11 cellular contexts compared by ENCODE assay signal in the genomic region with DNA sequence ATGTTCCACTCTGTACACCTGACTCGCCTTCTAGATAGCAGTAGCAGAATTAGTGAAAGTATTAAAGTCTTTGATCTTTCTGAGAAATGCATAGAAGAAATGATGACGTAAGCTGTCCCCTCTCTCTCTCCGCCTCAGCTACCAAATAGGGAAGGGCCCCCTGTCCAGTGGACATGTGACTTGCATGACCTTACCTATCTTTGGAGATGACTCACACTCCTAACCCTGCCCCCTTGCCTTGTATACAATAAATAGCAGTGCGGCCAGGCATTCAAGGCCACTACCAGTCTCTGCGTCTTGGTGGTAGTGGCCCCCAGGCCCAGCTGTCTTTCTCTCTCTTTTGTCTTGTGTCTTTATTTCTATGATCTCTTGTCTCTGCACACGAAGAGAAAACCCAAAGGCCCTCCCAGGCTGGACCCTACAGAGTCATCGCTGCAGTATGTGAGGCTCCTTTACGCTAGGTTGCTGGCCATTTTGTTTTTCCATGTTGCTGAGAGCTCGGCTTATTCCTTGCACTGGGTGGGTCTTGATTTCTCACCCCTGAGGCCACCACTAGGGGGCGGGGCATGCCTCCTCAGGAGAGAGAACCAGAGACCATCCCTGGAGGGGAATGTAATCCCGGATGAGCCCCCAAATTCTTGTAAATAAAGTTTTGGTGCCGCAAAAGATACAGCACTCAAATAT. TPM values are rescaled to one million over a fixed set of nuclear protein-coding genes. Genes with fewer than 3 reads are reported as not detected.
DNase-seq lines count a peak whose midpoint lies in the region; ATAC-seq and TF ChIP-seq lines count a peak whose summit lies in the region.
"Had no signal": no experiment of that assay in that cellular context is flagged by ENCODE, and none has a peak within 500 bp of the region (broad histone marks: within the 10 kb centered on the region; RNA-seq: fewer than 3 reads in every experiment).

No MANE protein-coding gene starts in this region.

- no peak overlapping the region for H4K91ac ChIP-seq in H9 (ENCODE audit: insufficient read length, low read depth, low read length)

- no peak overlapping the region for H3K4ac ChIP-seq in H9 (ENCODE audit: low read depth, low read length)

- H3K23ac ChIP-seq in H9 (ENCODE audit: insufficient read length, low read depth, low read length): no peak overlapping the region

- H3K4me1 Mint-ChIP-seq in Calu3 (ENCODE audit: low read depth, unreplicated experiment): peaks cover 27% of the 10 kb centered on the region
- peaks cover 41 to 47% of the 10 kb centered on the region in 2 experiments for H3K4me1 Mint-ChIP-seq in H9
- H3K4me1 Mint-ChIP-seq: activated naive CD4-positive, alpha-beta T cell treated with anti-CD3 and anti-CD28 coated beads, Interleukin-2, amount 50 U/mL, for 24 hours had no signal

- no peak overlapping the region for H2BK5ac ChIP-seq in H9 (ENCODE audit: insufficient read length, low read length)

- intact Hi-C loops in Calu3 (cut with micrococcal nuclease; ENCODE audit: unreplicated experiment): loop anchor here (2.0 kb wide), 2 partner anchors 52 to 172 kb away; no protein-coding TSS in a partner anchor

- CTCF ChIA-PET in Calu3 (lab: Charles Lee): interaction anchor here (0.6 to 1.2 kb wide), 3 partner anchors 71 to 242 kb away, joined by 5 to 8 read pairs (median 6); a partner anchor contains a TSS

- H2AFZ ChIP-seq in H9 (ENCODE audit: low read length): no peak overlapping the region

- no peak overlapping the region for H3T11ph ChIP-seq in H9 (ENCODE audit: low read length)

- DNase-seq in Calu3 (peak; percentile 76), H9 (peak; percentile 67), SJCRH30 (peak; percentile 70 to 74), left lobe of liver (ENCODE audit: low spot score) (no peak), epidermal melanocyte (ENCODE audit: insufficient read length, low spot score) (no peak), retina (no peak), NCI-H1930 (lab: John Stamatoyannopoulos, UW) (no peak), NCI-H2107 (lab: John Stamatoyannopoulos, UW) (no peak)

- H3K23me2 ChIP-seq in H9 (ENCODE audit: insufficient read length, low read depth, low read length, poor library complexity, severe bottlenecking): no peaks in the 10 kb centered on the region

- peaks cover 3% of the 10 kb centered on the region; the same call in 1 of the 2 replicates for H3K4me1 ChIP-seq in H9 (ENCODE audit: insufficient read depth, low read length)
- H3K4me1 ChIP-seq in SJCRH30: no peaks in the 10 kb centered on the region

- H3K9me3 Mint-ChIP-seq in Calu3 (ENCODE audit: low read depth, unreplicated experiment) (no peaks in the 10 kb centered on the region), H9 (peaks cover 23 to 25% of the 10 kb centered on the region in 2 experiments)

- H3K56ac ChIP-seq in H9 (ENCODE audit: insufficient read length, low read depth, low read length): no peak overlapping the region

- no peak overlapping the region for H3K14ac ChIP-seq in H9 (ENCODE audit: insufficient read depth, low read length)

- no peak overlapping the region for H2BK15ac ChIP-seq in H9 (ENCODE audit: low read depth, low read length)

- H3K27me3 ChIP-seq in H9 (ENCODE audit: insufficient read depth, low read length) (no peaks in the 10 kb centered on the region), SJCRH30 (no peaks in the 10 kb centered on the region)

- no peak overlapping the region for H2BK20ac ChIP-seq in H9 (ENCODE audit: low read depth, low read length, poor library complexity, severe bottlenecking)

- H4K5ac ChIP-seq in H9 (ENCODE audit: insufficient read length, low read depth, low read length): no peak overlapping the region

- no peak overlapping the region for H3K4me3 ChIP-seq in SJCRH30

- no CpG with 5 or more reads among the region's 12 CpGs for WGBS in H9 (ENCODE audit: extremely low coverage, insufficient read length, low lambda C conversion rate)

- H3K36me3 Mint-ChIP-seq in Calu3 (ENCODE audit: insufficient read depth, unreplicated experiment) (no peaks in the 10 kb centered on the region), H9 (ENCODE audit: insufficient read depth in 1 of 3, low read depth in 3 of 3) (peaks cover 0 to 24% (median 11%) of the 10 kb centered on the region in 3 experiments)

- H3K9ac ChIP-seq in H9 (ENCODE audit: extremely low read depth, insufficient read length, low read length): no peak overlapping the region

- H2BK12ac ChIP-seq in H9 (ENCODE audit: insufficient read length, low read depth, low read length): no peak overlapping the region

- TF ChIP-seq CTCF in Calu3 (IDR thresholded peaks at IDR 0.05; ENCODE audit: unreplicated experiment) (peak; percentile 77), H9 (conservative IDR thresholded peaks at IDR 0.05) (peak; percentile 79)

- H4K20me1 ChIP-seq in H9 (ENCODE audit: control insufficient read depth, insufficient read depth, insufficient read length): no peaks in the 10 kb centered on the region

- BruUV-seq in Calu3 (replicated peaks; lab: Mats Ljungman, UMichigan): no TSS peak

- H3K79me2 ChIP-seq in H9 (ENCODE audit: insufficient read depth, low read length): no peaks in the 10 kb centered on the region

- no peak overlapping the region for H4K8ac ChIP-seq in H9 (replicated peaks; ENCODE audit: insufficient read length, low read depth, low read length)

- H2AK5ac ChIP-seq in H9 (ENCODE audit: insufficient read length, low read length): no peak overlapping the region

- ATAC-seq in left lobe of liver: peak; percentile 34

- no peak overlapping the region for H3K4me2 ChIP-seq in H9 (ENCODE audit: insufficient read depth, insufficient read length, low read length)

- H2BK120ac ChIP-seq in H9 (ENCODE audit: low read depth, low read length, poor library complexity, severe bottlenecking): no peak overlapping the region

- H3K27me3 Mint-ChIP-seq in Calu3 (ENCODE audit: unreplicated experiment) (peaks cover 28% of the 10 kb centered on the region), H9 (ENCODE audit: low read depth) (no peaks in the 10 kb centered on the region)

- no peaks in the 10 kb centered on the region for H3K36me3 ChIP-seq in SJCRH30

- peaks cover 10% of the 10 kb centered on the region for H3K9me3 ChIP-seq in H9 (ENCODE audit: control insufficient read depth, low read depth, low read length)
- peaks cover 10% of the 10 kb centered on the region for H3K9me3 ChIP-seq in SJCRH30 (replicated peaks)

- no peak overlapping the region for H3K27ac ChIP-seq in H9 (ENCODE audit: insufficient read length, low read depth, low read length)
- H3K27ac ChIP-seq in SJCRH30: no peak overlapping the region
- H3K27ac ChIP-seq: HL-60 had no signal

- H3K4me3 Mint-ChIP-seq in Calu3 (ENCODE audit: low read depth, unreplicated experiment): peak overlapping the region; percentile 10
- peak overlapping the region in 1 of 2 experiments; percentile 54; a peak in 3 of 5 replicates for H3K4me3 Mint-ChIP-seq in H9
- H3K4me3 Mint-ChIP-seq: activated naive CD4-positive, alpha-beta T cell treated with anti-CD3 and anti-CD28 coated beads, Interleukin-2, amount 50 U/mL, for 24 hours had no signal

- no peak overlapping the region for H3K18ac ChIP-seq in H9 (ENCODE audit: insufficient read length, low read depth, low read length)

- H3K79me1 ChIP-seq in H9 (ENCODE audit: insufficient read depth, low read depth, low read length, poor library complexity, severe bottlenecking): no peaks in the 10 kb centered on the region

- H3K27ac Mint-ChIP-seq in Calu3 (ENCODE audit: unreplicated experiment): peak overlapping the region; percentile 29
- H3K27ac Mint-ChIP-seq in H9: peak overlapping the region in 2 of 3 experiments; percentile 8 to 81; a peak in 4 of 7 replicates
- H3K27ac Mint-ChIP-seq: activated naive CD4-positive, alpha-beta T cell treated with anti-CD3 and anti-CD28 coated beads, Interleukin-2, amount 50 U/mL, for 24 hours had no signal

RNA-seq across cellular contexts. Expression of a gene that starts 16.0 kb away (rescaled TPM):
- total RNA-seq in Calu3 (2022) (0.32 and 0.35 TPM in 2 replicates), H9 (2021) (1.6 and 1.9 TPM in 2 replicates), left lobe of liver (not detected)
- not detected in 2 replicates for total RNA-seq in SJCRH30 (2014; rRNA removed; shearing (Covaris generic))
- total RNA-seq: glomerular endothelial cell had no signal

RNA-seq across cellular contexts. Expression of a gene that starts 54.7 kb away (rescaled TPM):
- 48.5 and 49.4 TPM in 2 replicates for total RNA-seq in Calu3 (2022)
- 50.7 and 52.6 TPM in 2 replicates for total RNA-seq in H9 (2021)
- 49.4 and 54.5 TPM in 2 replicates for total RNA-seq in SJCRH30 (2014; rRNA removed; shearing (Covaris generic))
- total RNA-seq in left lobe of liver: 58.6 TPM

Comparison
In these comparisons a context has a peak if more than half of its experiments do, and no peak if none do; other contexts are left out.
1. DNase-seq: peak in Calu3 (single experiment), H9 (single experiment) and SJCRH30 (2 of 2); none in left lobe of liver (single experiment), epidermal melanocyte (single experiment), retina (single experiment), NCI-H1930 (0 of 2) and NCI-H2107 (single experiment).